ENCODE assay signal across 11 cellular contexts in genomic region chr6:163338671-163339405, GRCh38.
DNase-seq lines count a peak whose midpoint lies in the region; ATAC-seq and TF ChIP-seq lines count a peak whose summit lies in the region.
"Had no signal": no experiment of that assay in that cellular context is flagged by ENCODE, and none has a peak within 500 bp of the region (broad histone marks: within the 10 kb centered on the region; RNA-seq: fewer than 3 reads in every experiment).

No MANE protein-coding gene starts in this region.

- H3K27ac Mint-ChIP-seq in HFFc6, result no peak overlapping the region
- no peak overlapping the region for H3K27ac Mint-ChIP-seq in stimulated activated memory B cell treated with anti-CD40 and anti-IgM and Interleukin-4, amounts not matched to agents 10 μg/mL and 1 μg/mL and 100 μg/mL, for 72 hours
- H3K27ac Mint-ChIP-seq: activated naive CD8-positive, alpha-beta T cell; IgD-negative memory B cell had no signal

- TF ChIP-seq CTCF in HFFc6 (IDR thresholded peaks at IDR 0.05) (no peak), astrocyte of the cerebellum (IDR thresholded peaks at IDR 0.05; ENCODE audit: low read depth, low read length, missing control alignments) (no peak)

- intact Hi-C loops in left cardiac atrium (cut with DNase I), result no loop called here

- no peak overlapping the region for H3K4me3 ChIP-seq in astrocyte of the cerebellum (ENCODE audit: low read depth, low read length)

- no peaks in the 10 kb centered on the region; the same call in 1 of the 2 replicates for H3K9me3 Mint-ChIP-seq in HFFc6
- H3K9me3 Mint-ChIP-seq in stimulated activated memory B cell treated with anti-CD40 and anti-IgM and Interleukin-4, amounts not matched to agents 10 μg/mL and 1 μg/mL and 100 μg/mL, for 72 hours, result no peaks in the 10 kb centered on the region
- H3K9me3 Mint-ChIP-seq: IgD-negative memory B cell had no signal

- DNase-seq in HFFc6 (peak; percentile 29), astrocyte of the cerebellum (ENCODE audit: low read depth) (peak; percentile 88), left cardiac atrium (peak; percentile 63), retina (peak; percentile 52), SW 1271 (lab: John Stamatoyannopoulos, UW) (no peak), germinal center (ENCODE audit: low spot score) (no peak)
- DNase-seq: GDM1 had no signal

- H3K4me3 Mint-ChIP-seq in HFFc6, result peak overlapping the region; percentile 3; the same call in 1 of the 2 replicates
- no peak overlapping the region for H3K4me3 Mint-ChIP-seq in stimulated activated memory B cell treated with anti-CD40 and anti-IgM and Interleukin-4, amounts not matched to agents 10 μg/mL and 1 μg/mL and 100 μg/mL, for 72 hours
- H3K4me3 Mint-ChIP-seq: activated naive CD8-positive, alpha-beta T cell; IgD-negative memory B cell had no signal

- peaks cover 20% of the 10 kb centered on the region; the same call in 1 of the 2 replicates for H3K4me1 Mint-ChIP-seq in HFFc6 (ENCODE audit: low read depth)
- no peaks in the 10 kb centered on the region for H3K4me1 Mint-ChIP-seq in stimulated activated memory B cell treated with anti-CD40 and anti-IgM and Interleukin-4, amounts not matched to agents 10 μg/mL and 1 μg/mL and 100 μg/mL, for 72 hours
- H3K4me1 Mint-ChIP-seq: IgD-negative memory B cell had no signal

- ATAC-seq in left cardiac atrium (peak; percentile 59 to 62), HG03457 (IDR thresholded peaks at IDR 0.05; ENCODE audit: unreplicated experiment) (no peak)
- ATAC-seq in stimulated activated memory B cell treated with anti-CD40 and anti-IgM and Interleukin-4, amounts not matched to agents 10 μg/mL and 1 μg/mL and 100 μg/mL, for 72 hours, result no peak

- in situ Hi-C loops in astrocyte of the cerebellum (cut with HindIII; ENCODE audit: low sequenced_read_pairs), result no loop called here

- H3K36me3 Mint-ChIP-seq in HFFc6 (ENCODE audit: low read depth), result no peaks in the 10 kb centered on the region
- H3K36me3 Mint-ChIP-seq in stimulated activated memory B cell treated with anti-CD40 and anti-IgM and Interleukin-4, amounts not matched to agents 10 μg/mL and 1 μg/mL and 100 μg/mL, for 72 hours, result no peaks in the 10 kb centered on the region
- H3K36me3 Mint-ChIP-seq: activated naive CD8-positive, alpha-beta T cell; IgD-negative memory B cell had no signal

- H3K27me3 Mint-ChIP-seq in HFFc6 (ENCODE audit: insufficient read depth), result peaks cover 4% of the 10 kb centered on the region
- H3K27me3 Mint-ChIP-seq in stimulated activated memory B cell treated with anti-CD40 and anti-IgM and Interleukin-4, amounts not matched to agents 10 μg/mL and 1 μg/mL and 100 μg/mL, for 72 hours, result peaks cover 21% of the 10 kb centered on the region

Comparison
In these comparisons a context has a peak if more than half of its experiments do, and no peak if none do; other contexts are left out.
1. DNase-seq: peak in HFFc6 (single experiment), astrocyte of the cerebellum (single experiment), left cardiac atrium (single experiment) and retina (single experiment); none in SW 1271 (0 of 2) and germinal center (single experiment).
2. ATAC-seq: peak in left cardiac atrium (2 of 2); none in HG03457 (single experiment) and stimulated activated memory B cell treated with anti-CD40 and anti-IgM and Interleukin-4, amounts not matched to agents 10 μg/mL and 1 μg/mL and 100 μg/mL, for 72 hours (single experiment).